Comparison of ENCODE assay signal across 10 cellular contexts in genomic region chr1:2468041-2468472, GRCh38. TPM values are rescaled to one million over a fixed set of nuclear protein-coding genes. Genes with fewer than 3 reads are reported as not detected.
DNase-seq lines count a peak whose midpoint lies in the region; ATAC-seq and TF ChIP-seq lines count a peak whose summit lies in the region.
"Had no signal": no experiment of that assay in that cellular context is flagged by ENCODE, and none has a peak within 500 bp of the region (broad histone marks: within the 10 kb centered on the region; RNA-seq: fewer than 3 reads in every experiment).

No MANE protein-coding gene starts in this region.

- no peak overlapping the region for H3K4me3 Mint-ChIP-seq in naive thymus-derived CD8-positive, alpha-beta T cell

- H3K9me3 Mint-ChIP-seq in naive thymus-derived CD8-positive, alpha-beta T cell = no peaks in the 10 kb centered on the region
- H3K9me3 Mint-ChIP-seq: nephron had no signal

- no peak for TF ChIP-seq EP300 in tibial nerve (IDR thresholded peaks at IDR 0.05)

- peak; percentile 63 to 76 for ATAC-seq in naive thymus-derived CD8-positive, alpha-beta T cell

- intact Hi-C loops in adrenal gland (cut with DNase I) = no loop called here

- peak; percentile 79 for DNase-seq in ELF-1 (ENCODE audit: low read depth, low spot score)
- DNase-seq in RWPE1 (ENCODE audit: low spot score) = no peak
- peak in 5 of 7 donors; percentile 37 to 51 (median 39) for DNase-seq in adrenal gland
- peak; percentile 26 to 73 (median 56) for DNase-seq in naive thymus-derived CD8-positive, alpha-beta T cell
- DNase-seq in tibial nerve (ENCODE audit: low spot score in 2 of 2) = no peak
- no peak for DNase-seq in NCI-H146 treated with DMSO at 0.1 percent for 48 hours (lab: John Stamatoyannopoulos, UW; ENCODE audit: unreplicated experiment)
- DNase-seq in GDM1 (lab: John Stamatoyannopoulos, UW) = no peak
- DNase-seq in mesenteric fat pad (ENCODE audit: low spot score) = no peak
- DNase-seq: NCI-H1105 had no signal

- CTCF ChIA-PET in RWPE1 (lab: Yijun Ruan, JAX) = interaction anchor here (0.6 to 1.4 kb wide), 2 partner anchors 55 to 87 kb away, joined by 3 to 4 read pairs; no protein-coding TSS in a partner anchor

- no peak overlapping the region for H3K27ac Mint-ChIP-seq in naive thymus-derived CD8-positive, alpha-beta T cell
- H3K27ac Mint-ChIP-seq: nephron had no signal

- peaks cover 4 to 7% (median 5%) of the 10 kb centered on the region in 4 donors for H3K4me1 Mint-ChIP-seq in naive thymus-derived CD8-positive, alpha-beta T cell

- H3K27me3 ChIP-seq in adrenal gland = peaks cover 44% of the 10 kb centered on the region
- peaks cover 0 to 93% of the 10 kb centered on the region in 2 donors for H3K27me3 ChIP-seq in tibial nerve

- H3K4me1 ChIP-seq in adrenal gland (replicated peaks in 1 of 2) (peaks cover 0 to 6% of the 10 kb centered on the region in 2 donors), tibial nerve (peaks cover 0 to 9% (median 0%) of the 10 kb centered on the region in 4 donors)

- TF ChIP-seq POLR2A in adrenal gland (IDR thresholded peaks at IDR 0.05) = no peak
- no peak for TF ChIP-seq POLR2A in tibial nerve (IDR thresholded peaks at IDR 0.05)

- H3K36me3 ChIP-seq in adrenal gland (replicated peaks in 1 of 2) = no peaks in the 10 kb centered on the region
- no peaks in the 10 kb centered on the region for H3K36me3 ChIP-seq in tibial nerve

- H3K4me3 ChIP-seq in adrenal gland = no peak overlapping the region
- no peak overlapping the region for H3K4me3 ChIP-seq in tibial nerve

- POLR2A ChIA-PET in RWPE1 (lab: Yijun Ruan, JAX; ENCODE audit: low non-redundant PET) = no interaction called here
- POLR2A ChIA-PET in naive thymus-derived CD8-positive, alpha-beta T cell (lab: Charles Lee) = interaction anchor here (0.5 kb wide), 1 partner anchor 391 kb away, joined by 3 read pairs; no protein-coding TSS in a partner anchor

- H3K27ac ChIP-seq in RWPE1 (peak overlapping the region; percentile 74), adrenal gland (no peak overlapping the region), tibial nerve (no peak overlapping the region)

- WGBS in adrenal gland, 4 donors = 20 to 42% (median 23%) methylated on average over 2 to 14 of the region's 14 CpGs; no CpG with 5 or more reads in 1 of the 4 donors
- WGBS in tibial nerve, 2 donors = 13 to 33% methylated on average over 11 of the region's 14 CpGs

- peaks cover 0 to 13% (median 6%) of the 10 kb centered on the region in 5 donors for H3K27me3 Mint-ChIP-seq in naive thymus-derived CD8-positive, alpha-beta T cell

- H3K9me3 ChIP-seq in adrenal gland (replicated peaks in 1 of 3) (no peaks in the 10 kb centered on the region), tibial nerve (no peaks in the 10 kb centered on the region)

- H3K36me3 Mint-ChIP-seq in naive thymus-derived CD8-positive, alpha-beta T cell = no peaks in the 10 kb centered on the region

- TF ChIP-seq CTCF in RWPE1 (conservative IDR thresholded peaks at IDR 0.05; ENCODE audit: low read depth) = no peak
- no peak for TF ChIP-seq CTCF in adrenal gland (IDR thresholded peaks at IDR 0.05)
- TF ChIP-seq CTCF in tibial nerve (IDR thresholded peaks at IDR 0.05) = no peak

RNA-seq across cellular contexts. Expression of gene PLCH2, which starts 8.0 kb away (rescaled TPM):
- total RNA-seq in adrenal gland (1 to 10 TPM in 5 of 8 donors, under 1 TPM in 2, not detected in 1; 0.65 to 6.1 (median 2.0) TPM), tibial nerve (under 1 TPM; 0.21 to 0.59 (median 0.26) TPM), mesenteric fat pad (0.55 TPM)
- polyA plus RNA-seq in adrenal gland = 10 to 100 TPM in 2 of 3 donors, 1 to 10 TPM in 1; 2.4 to 66.3 (median 11.4) TPM
- total RNA-seq in naive thymus-derived CD8-positive, alpha-beta T cell = 10 to 100 TPM; 14.8 to 16.4 TPM
- polyA plus RNA-seq in naive thymus-derived CD8-positive, alpha-beta T cell = under 1 TPM; 0.37 to 0.52 (median 0.37) TPM

RNA-seq across cellular contexts. Expression of gene PEX10, which starts 55.7 kb away (rescaled TPM):
- total RNA-seq in adrenal gland (10 to 100 TPM; 32.4 to 81.5 (median 44.4) TPM), tibial nerve (10 to 100 TPM; 27.6 to 44.7 (median 37.8) TPM), mesenteric fat pad (23.9 TPM)
- 10 to 100 TPM; 25.3 to 53.8 (median 43.8) TPM for polyA plus RNA-seq in adrenal gland
- 10 to 100 TPM; 15.5 to 20.1 TPM for total RNA-seq in naive thymus-derived CD8-positive, alpha-beta T cell
- polyA plus RNA-seq in naive thymus-derived CD8-positive, alpha-beta T cell = 10 to 100 TPM in 1 of 3 donors, 1 to 10 TPM in 2; 7.5 to 10.4 (median 9.1) TPM

RNA-seq across cellular contexts. Expression of gene PANK4, which starts 58.3 kb away (rescaled TPM):
- total RNA-seq in adrenal gland (10 to 100 TPM; 14.2 to 50.2 (median 31.4) TPM), tibial nerve (10 to 100 TPM; 14.2 to 50.0 (median 38.1) TPM), mesenteric fat pad (23.0 TPM)
- 10 to 100 TPM; 13.8 to 44.1 (median 26.2) TPM for polyA plus RNA-seq in adrenal gland
- total RNA-seq in naive thymus-derived CD8-positive, alpha-beta T cell = 100 to 1,000 TPM; 149 to 155 TPM
- polyA plus RNA-seq in naive thymus-derived CD8-positive, alpha-beta T cell = 10 to 100 TPM in 2 of 3 donors, 1 to 10 TPM in 1; 9.0 to 31.7 (median 13.4) TPM

Comparison
In these comparisons a context has a peak if more than half of its experiments do, and no peak if none do; other contexts are left out.
1. DNase-seq: peak in ELF-1 (single experiment), adrenal gland (5 of 7) and naive thymus-derived CD8-positive, alpha-beta T cell (10 of 10); none in RWPE1 (single experiment), tibial nerve (0 of 2), NCI-H146 treated with DMSO at 0.1 percent for 48 hours (single experiment), GDM1 (single experiment) and mesenteric fat pad (single experiment).